In genomic region chr10:59962755-59963154, GRCh38 we compare ENCODE assay signal across 38 cellular contexts.
"Had no signal": no experiment of that assay in that cellular context is flagged by ENCODE, and none has a peak within 500 bp of the region (broad histone marks: within the 10 kb centered on the region; RNA-seq: fewer than 3 reads in every experiment).

No MANE protein-coding gene starts in this region.

- H3K4me3 Mint-ChIP-seq: activated CD4-positive, alpha-beta memory T cell treated with anti-CD3 and anti-CD28 coated beads, Interleukin-2, amount 10 ng/mL, durations not matched to agents 7 days and 5 days; activated CD8-positive, alpha-beta memory T cell treated with anti-CD3 and anti-CD28 coated beads, Interleukin-2, amount 10 ng/mL, durations not matched to agents 7 days and 5 days; activated naive CD8-positive, alpha-beta T cell treated with anti-CD3 and anti-CD28 coated beads for 36 hours; T-cell had no signal

- ATAC-seq: activated CD8-positive, alpha-beta memory T cell treated with anti-CD3 and anti-CD28 coated beads, Interleukin-2, amount 10 ng/mL, durations not matched to agents 7 days and 5 days; body of pancreas; PC-3; SK-N-SH treated with all-trans-retinoic acid at 6 μM for 48 hours; T-cell had no signal

- H3K36me3 ChIP-seq: ascending aorta, breast epithelium, Peyer's patch, WERI-Rb-1 had no signal

- H3K4me1 ChIP-seq: ascending aorta, breast epithelium, Peyer's patch had no signal

- H3K4me1 Mint-ChIP-seq: activated CD4-positive, alpha-beta memory T cell treated with anti-CD3 and anti-CD28 coated beads, Interleukin-2, amount 10 ng/mL, durations not matched to agents 7 days and 5 days; activated CD8-positive, alpha-beta memory T cell treated with anti-CD3 and anti-CD28 coated beads, Interleukin-2, amount 10 ng/mL, durations not matched to agents 7 days and 5 days; activated naive CD8-positive, alpha-beta T cell treated with anti-CD3 and anti-CD28 coated beads for 36 hours; T-cell had no signal

- DNase-seq: activated CD4-positive, alpha-beta memory T cell treated with anti-CD3 and anti-CD28 coated beads, Interleukin-2, amount 10 ng/mL, durations not matched to agents 7 days and 5 days; activated CD4-positive, alpha-beta T cell treated with anti-CD3 and anti-CD28 coated beads for 1 hour; activated CD4-positive, alpha-beta T cell treated with anti-CD3 and anti-CD28 coated beads for 48 hours; activated CD4-positive, CD25-positive, alpha-beta regulatory T cell; activated CD8-positive, alpha-beta memory T cell treated with anti-CD3 and anti-CD28 coated beads for 24 hours; activated CD8-positive, alpha-beta memory T cell treated with anti-CD3 and anti-CD28 coated beads, Interleukin-2, amount 10 ng/mL, durations not matched to agents 7 days and 5 days; activated CD8-positive, alpha-beta memory T cell treated with anti-CD3 and anti-CD28 coated beads, Interleukin-2, amount 50 U/mL, for 48 hours; activated effector memory CD4-positive, alpha-beta T cell treated with anti-CD3 and anti-CD28 coated beads, Interleukin-2, amount 50 U/mL, for 16 hours; activated naive CD4-positive, alpha-beta T cell; activated naive CD4-positive, alpha-beta T cell treated with anti-CD3 and anti-CD28 coated beads, Interleukin-2, amount 50 U/mL, for 16 hours; activated naive CD8-positive, alpha-beta T cell treated with anti-CD3 and anti-CD28 coated beads for 36 hours; activated T-cell treated with anti-CD3 and anti-CD28 coated beads, Interleukin-2, amount 50 U/mL, for 48 hours; amniotic stem cell; body of pancreas; caudate nucleus; Karpas-422; KBM-7; NCI-H1105; NCI-H1417 treated with DMSO at 0.1 percent for 48 hours; NCI-H1694 treated with DMSO at 0.1 percent for 48 hours; NCI-H2029 treated with DMSO at 0.1 percent for 48 hours; NCI-H2107; NCI-H2171; NCI-H510A; NCI-H526; NCI-H748 treated with DMSO at 0.1 percent for 48 hours; NK-92 treated with Interleukin-12 subunit alpha and Interleukin-12 subunit beta, amount 100 ng/mL, for 24 hours; PC-3; Peyer's patch; RPMI8226; SIG-M5; T-cell; T-helper 2 cell; T-helper 9 cell; WERI-Rb-1 had no signal

- H3K4me3 ChIP-seq: ascending aorta, body of pancreas, breast epithelium, Peyer's patch had no signal

- H3K27me3 ChIP-seq: ascending aorta, body of pancreas, breast epithelium, Peyer's patch had no signal

- H3K9me3 ChIP-seq: ascending aorta, body of pancreas, breast epithelium, Peyer's patch had no signal

- H3K27ac ChIP-seq: ascending aorta, body of pancreas, breast epithelium, Peyer's patch, WERI-Rb-1 had no signal

- H3K27ac Mint-ChIP-seq: activated CD4-positive, alpha-beta memory T cell treated with anti-CD3 and anti-CD28 coated beads, Interleukin-2, amount 10 ng/mL, durations not matched to agents 7 days and 5 days; activated CD8-positive, alpha-beta memory T cell treated with anti-CD3 and anti-CD28 coated beads, Interleukin-2, amount 10 ng/mL, durations not matched to agents 7 days and 5 days; activated naive CD8-positive, alpha-beta T cell treated with anti-CD3 and anti-CD28 coated beads for 36 hours; T-cell had no signal

- H3K36me3 Mint-ChIP-seq: activated CD8-positive, alpha-beta memory T cell treated with anti-CD3 and anti-CD28 coated beads, Interleukin-2, amount 10 ng/mL, durations not matched to agents 7 days and 5 days; activated naive CD8-positive, alpha-beta T cell treated with anti-CD3 and anti-CD28 coated beads for 36 hours; T-cell had no signal
